ENCODE assay signal across 1 cellular context in genomic region chr2:231708050-231708772, GRCh38.
TF ChIP-seq lines count a peak whose summit lies in the region.

A gene with protein sequence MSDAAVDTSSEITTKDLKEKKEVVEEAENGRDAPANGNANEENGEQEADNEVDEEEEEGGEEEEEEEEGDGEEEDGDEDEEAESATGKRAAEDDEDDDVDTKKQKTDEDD (plus strand): TSS chr2:231708525. CDS start chr2:231708707, 182 bp downstream.

TF ChIP-seq in HepG2, 621 proteins besides CTCF, POLR2A, EP300 and RAD21 (continued from another document and continues in another):
- TF ChIP-seq ZC3H13 (CRISPR knock-in tag; IDR thresholded peaks at IDR 0.05) = peak; percentile 95
- peak; percentile 79 for TF ChIP-seq ZBTB2 (CRISPR knock-in tag; IDR thresholded peaks at IDR 0.05; ENCODE audit: low read depth)
- TF ChIP-seq ELF3 (CRISPR knock-in tag; IDR thresholded peaks at IDR 0.05) = peak; percentile 54
- peak; percentile 63; the same call in 1 of the 2 replicates for TF ChIP-seq ZNF569 (CRISPR knock-in tag; IDR thresholded peaks at IDR 0.05; ENCODE audit: borderline replicate concordance)
- peak; percentile 21; the same call in 1 of the 2 replicates for TF ChIP-seq PAX8 (CRISPR knock-in tag; IDR thresholded peaks at IDR 0.05; ENCODE audit: borderline replicate concordance)
- TF ChIP-seq ZNF318 (CRISPR knock-in tag; IDR thresholded peaks at IDR 0.05) = no peak
- TF ChIP-seq CAMTA2 (CRISPR knock-in tag; IDR thresholded peaks at IDR 0.05; ENCODE audit: borderline replicate concordance) = 0 out of 2 replicates have a peak, but pooled peaks have one; percentile 25
- TF ChIP-seq TFDP1 (CRISPR knock-in tag; IDR thresholded peaks at IDR 0.05; ENCODE audit: borderline replicate concordance) = peak; percentile 90; the same call in 1 of the 2 replicates
- TF ChIP-seq ZNF816 (CRISPR knock-in tag; IDR thresholded peaks at IDR 0.05; ENCODE audit: borderline replicate concordance) = 0 out of 2 replicates have a peak, but pooled peaks have one; percentile 67
- no peak for TF ChIP-seq ZFP36L2 (CRISPR knock-in tag; IDR thresholded peaks at IDR 0.05)
- TF ChIP-seq ZSCAN12 (CRISPR knock-in tag; IDR thresholded peaks at IDR 0.05) = 0 out of 2 replicates have a peak, but pooled peaks have one; percentile 36
- peak; percentile 54; the same call in 1 of the 2 replicates for TF ChIP-seq SIN3A (IDR thresholded peaks at IDR 0.05; ENCODE audit: borderline replicate concordance, low read depth, low read length)
- TF ChIP-seq, protein P1, sequence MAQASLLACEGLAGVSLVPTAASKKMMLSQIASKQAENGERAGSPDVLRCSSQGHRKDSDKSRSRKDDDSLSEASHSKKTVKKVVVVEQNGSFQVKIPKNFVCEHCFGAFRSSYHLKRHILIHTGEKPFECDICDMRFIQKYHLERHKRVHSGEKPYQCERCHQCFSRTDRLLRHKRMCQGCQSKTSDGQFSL (CRISPR knock-in tag; IDR thresholded peaks at IDR 0.05) = no peak
- peak; percentile 50; the same call in 1 of the 2 replicates for TF ChIP-seq MXD4 (CRISPR knock-in tag; IDR thresholded peaks at IDR 0.05)
- peak; percentile 71; the same call in 1 of the 2 replicates for TF ChIP-seq KMT2A (CRISPR knock-in tag; IDR thresholded peaks at IDR 0.05)
- TF ChIP-seq, protein P2, sequence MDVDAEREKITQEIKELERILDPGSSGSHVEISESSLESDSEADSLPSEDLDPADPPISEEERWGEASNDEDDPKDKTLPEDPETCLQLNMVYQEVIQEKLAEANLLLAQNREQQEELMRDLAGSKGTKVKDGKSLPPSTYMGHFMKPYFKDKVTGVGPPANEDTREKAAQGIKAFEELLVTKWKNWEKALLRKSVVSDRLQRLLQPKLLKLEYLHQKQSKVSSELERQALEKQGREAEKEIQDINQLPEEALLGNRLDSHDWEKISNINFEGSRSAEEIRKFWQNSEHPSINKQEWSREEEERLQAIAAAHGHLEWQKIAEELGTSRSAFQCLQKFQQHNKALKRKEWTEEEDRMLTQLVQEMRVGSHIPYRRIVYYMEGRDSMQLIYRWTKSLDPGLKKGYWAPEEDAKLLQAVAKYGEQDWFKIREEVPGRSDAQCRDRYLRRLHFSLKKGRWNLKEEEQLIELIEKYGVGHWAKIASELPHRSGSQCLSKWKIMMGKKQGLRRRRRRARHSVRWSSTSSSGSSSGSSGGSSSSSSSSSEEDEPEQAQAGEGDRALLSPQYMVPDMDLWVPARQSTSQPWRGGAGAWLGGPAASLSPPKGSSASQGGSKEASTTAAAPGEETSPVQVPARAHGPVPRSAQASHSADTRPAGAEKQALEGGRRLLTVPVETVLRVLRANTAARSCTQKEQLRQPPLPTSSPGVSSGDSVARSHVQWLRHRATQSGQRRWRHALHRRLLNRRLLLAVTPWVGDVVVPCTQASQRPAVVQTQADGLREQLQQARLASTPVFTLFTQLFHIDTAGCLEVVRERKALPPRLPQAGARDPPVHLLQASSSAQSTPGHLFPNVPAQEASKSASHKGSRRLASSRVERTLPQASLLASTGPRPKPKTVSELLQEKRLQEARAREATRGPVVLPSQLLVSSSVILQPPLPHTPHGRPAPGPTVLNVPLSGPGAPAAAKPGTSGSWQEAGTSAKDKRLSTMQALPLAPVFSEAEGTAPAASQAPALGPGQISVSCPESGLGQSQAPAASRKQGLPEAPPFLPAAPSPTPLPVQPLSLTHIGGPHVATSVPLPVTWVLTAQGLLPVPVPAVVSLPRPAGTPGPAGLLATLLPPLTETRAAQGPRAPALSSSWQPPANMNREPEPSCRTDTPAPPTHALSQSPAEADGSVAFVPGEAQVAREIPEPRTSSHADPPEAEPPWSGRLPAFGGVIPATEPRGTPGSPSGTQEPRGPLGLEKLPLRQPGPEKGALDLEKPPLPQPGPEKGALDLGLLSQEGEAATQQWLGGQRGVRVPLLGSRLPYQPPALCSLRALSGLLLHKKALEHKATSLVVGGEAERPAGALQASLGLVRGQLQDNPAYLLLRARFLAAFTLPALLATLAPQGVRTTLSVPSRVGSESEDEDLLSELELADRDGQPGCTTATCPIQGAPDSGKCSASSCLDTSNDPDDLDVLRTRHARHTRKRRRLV (CRISPR knock-in tag; IDR thresholded peaks at IDR 0.05) = peak; percentile 79; the same call in 1 of the 2 replicates
- TF ChIP-seq TGIF2 (CRISPR knock-in tag; IDR thresholded peaks at IDR 0.05) = peak; percentile 11; the same call in 1 of the 2 replicates
- TF ChIP-seq MED1 (CRISPR knock-in tag; IDR thresholded peaks at IDR 0.05) = peak; percentile 51
- TF ChIP-seq ZNF317 (CRISPR knock-in tag; IDR thresholded peaks at IDR 0.05) = peak; percentile 30; the same call in 1 of the 2 replicates
- no peak for TF ChIP-seq GPN1 (CRISPR knock-in tag; IDR thresholded peaks at IDR 0.05; ENCODE audit: borderline replicate concordance)
- TF ChIP-seq ZNF451 (CRISPR knock-in tag; IDR thresholded peaks at IDR 0.05) = peak; percentile 22; the same call in 1 of the 2 replicates
- TF ChIP-seq, protein P3, sequence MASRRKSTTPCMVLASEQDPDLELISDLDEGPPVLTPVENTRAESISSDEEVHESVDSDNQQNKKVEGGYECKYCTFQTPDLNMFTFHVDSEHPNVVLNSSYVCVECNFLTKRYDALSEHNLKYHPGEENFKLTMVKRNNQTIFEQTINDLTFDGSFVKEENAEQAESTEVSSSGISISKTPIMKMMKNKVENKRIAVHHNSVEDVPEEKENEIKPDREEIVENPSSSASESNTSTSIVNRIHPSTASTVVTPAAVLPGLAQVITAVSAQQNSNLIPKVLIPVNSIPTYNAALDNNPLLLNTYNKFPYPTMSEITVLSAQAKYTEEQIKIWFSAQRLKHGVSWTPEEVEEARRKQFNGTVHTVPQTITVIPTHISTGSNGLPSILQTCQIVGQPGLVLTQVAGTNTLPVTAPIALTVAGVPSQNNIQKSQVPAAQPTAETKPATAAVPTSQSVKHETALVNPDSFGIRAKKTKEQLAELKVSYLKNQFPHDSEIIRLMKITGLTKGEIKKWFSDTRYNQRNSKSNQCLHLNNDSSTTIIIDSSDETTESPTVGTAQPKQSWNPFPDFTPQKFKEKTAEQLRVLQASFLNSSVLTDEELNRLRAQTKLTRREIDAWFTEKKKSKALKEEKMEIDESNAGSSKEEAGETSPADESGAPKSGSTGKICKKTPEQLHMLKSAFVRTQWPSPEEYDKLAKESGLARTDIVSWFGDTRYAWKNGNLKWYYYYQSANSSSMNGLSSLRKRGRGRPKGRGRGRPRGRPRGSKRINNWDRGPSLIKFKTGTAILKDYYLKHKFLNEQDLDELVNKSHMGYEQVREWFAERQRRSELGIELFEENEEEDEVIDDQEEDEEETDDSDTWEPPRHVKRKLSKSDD (CRISPR knock-in tag; IDR thresholded peaks at IDR 0.05; ENCODE audit: low read depth) = peak; percentile 59; the same call in 1 of the 2 replicates
- no peak; the same call in 1 of the 2 replicates for TF ChIP-seq SOX6 (IDR thresholded peaks at IDR 0.05)
- TF ChIP-seq SOX6 (CRISPR knock-in tag; IDR thresholded peaks at IDR 0.05) = peak; percentile 100
- TF ChIP-seq NONO (IDR thresholded peaks at IDR 0.05) = no peak
- peak; percentile 88 for TF ChIP-seq NONO (CRISPR knock-in tag; conservative IDR thresholded peaks at IDR 0.05)
- TF ChIP-seq NBN (conservative IDR thresholded peaks at IDR 0.05) = no peak
- peak; percentile 69 for TF ChIP-seq DMAP1 (CRISPR knock-in tag; IDR thresholded peaks at IDR 0.05)
- TF ChIP-seq ZNF530 (CRISPR knock-in tag; IDR thresholded peaks at IDR 0.05; ENCODE audit: low read depth) = no peak; the same call in 1 of the 2 replicates
- TF ChIP-seq, protein P4, sequence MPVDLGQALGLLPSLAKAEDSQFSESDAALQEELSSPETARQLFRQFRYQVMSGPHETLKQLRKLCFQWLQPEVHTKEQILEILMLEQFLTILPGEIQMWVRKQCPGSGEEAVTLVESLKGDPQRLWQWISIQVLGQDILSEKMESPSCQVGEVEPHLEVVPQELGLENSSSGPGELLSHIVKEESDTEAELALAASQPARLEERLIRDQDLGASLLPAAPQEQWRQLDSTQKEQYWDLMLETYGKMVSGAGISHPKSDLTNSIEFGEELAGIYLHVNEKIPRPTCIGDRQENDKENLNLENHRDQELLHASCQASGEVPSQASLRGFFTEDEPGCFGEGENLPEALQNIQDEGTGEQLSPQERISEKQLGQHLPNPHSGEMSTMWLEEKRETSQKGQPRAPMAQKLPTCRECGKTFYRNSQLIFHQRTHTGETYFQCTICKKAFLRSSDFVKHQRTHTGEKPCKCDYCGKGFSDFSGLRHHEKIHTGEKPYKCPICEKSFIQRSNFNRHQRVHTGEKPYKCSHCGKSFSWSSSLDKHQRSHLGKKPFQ (CRISPR knock-in tag; IDR thresholded peaks at IDR 0.05; ENCODE audit: insufficient replicate concordance) = peak; percentile 81
- TF ChIP-seq SOX13 (IDR thresholded peaks at IDR 0.05) = peak; percentile 90
- TF ChIP-seq SOX13 (CRISPR knock-in tag; conservative IDR thresholded peaks at IDR 0.05 in 1 of 2, IDR thresholded peaks at IDR 0.05 in 1 of 2) = peak in 1 of 2 experiments; percentile 99; a peak in 2 of 4 replicates
- TF ChIP-seq RFXANK (CRISPR knock-in tag; IDR thresholded peaks at IDR 0.05) = 0 out of 2 replicates have a peak, but pooled peaks have one; percentile 44
